Comparison of ENCODE assay signal across 28 cellular contexts in the genomic region with DNA sequence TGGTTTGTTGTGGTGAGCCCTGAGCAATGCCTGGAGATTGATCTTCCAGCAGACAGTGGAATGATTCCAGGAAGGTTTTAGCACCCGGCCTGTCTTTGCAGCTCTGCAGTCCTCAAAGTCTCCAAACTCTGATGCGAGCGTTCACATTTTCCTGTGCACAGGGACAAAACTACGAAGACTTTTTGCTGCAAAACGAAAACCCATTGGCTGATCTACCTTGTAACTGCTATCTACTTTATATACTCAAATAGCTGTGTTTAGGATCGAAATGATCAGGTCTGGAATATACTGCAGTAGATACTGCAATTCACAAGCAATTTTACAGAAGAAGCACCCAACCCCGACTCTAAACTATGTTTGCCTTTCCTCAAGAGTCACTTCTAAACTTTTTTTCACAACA. TPM values are rescaled to one million over a fixed set of nuclear protein-coding genes. Genes with fewer than 3 reads are reported as not detected.
DNase-seq lines count a peak whose midpoint lies in the region; ATAC-seq, FAIRE-seq and TF ChIP-seq lines count a peak whose summit lies in the region.
"Had no signal": no experiment of that assay in that cellular context is flagged by ENCODE, and none has a peak within 500 bp of the region (broad histone marks: within the 10 kb centered on the region; RNA-seq: fewer than 3 reads in every experiment).

No MANE protein-coding gene starts in this region.

- no peaks in the 10 kb centered on the region for H3K27me3 ChIP-seq in HepG2 (ENCODE audit: control insufficient read depth in 1 of 2, insufficient read depth in 2 of 2, low read length in 2 of 2)
- no peaks in the 10 kb centered on the region for H3K27me3 ChIP-seq in right lobe of liver
- no peaks in the 10 kb centered on the region for H3K27me3 ChIP-seq in adrenal gland
- H3K27me3 ChIP-seq: suprapubic skin had no signal

- no peaks in the 10 kb centered on the region for H3K79me2 ChIP-seq in HepG2 (ENCODE audit: insufficient read depth, low read length)

- TF ChIP-seq EP300 in HepG2 (IDR thresholded peaks at IDR 0.05; ENCODE audit: low read depth in 2 of 2, low read length in 2 of 2) (no peak), HepG2 (CRISPR knock-in tag; IDR thresholded peaks at IDR 0.05; ENCODE audit: borderline replicate concordance) (no peak)

- TF ChIP-seq CTCF in HepG2 (CRISPR knock-in tag; IDR thresholded peaks at IDR 0.05) (no peak), right lobe of liver (IDR thresholded peaks at IDR 0.05) (no peak), fibroblast of pulmonary artery (IDR thresholded peaks at IDR 0.05; ENCODE audit: low read length, missing control alignments) (no peak), adrenal gland (IDR thresholded peaks at IDR 0.05) (no peak)

- TF ChIP-seq POLR2A in HepG2 (IDR thresholded peaks at IDR 0.05; ENCODE audit: insufficient read depth in 1 of 2, low read depth in 2 of 2, low read length in 2 of 2) (no peak), right lobe of liver (IDR thresholded peaks at IDR 0.05) (no peak), adrenal gland (IDR thresholded peaks at IDR 0.05) (no peak)

- POLR2A ChIA-PET in HepG2 (lab: Yijun Ruan, JAX), result no interaction called here
- POLR2A ChIA-PET in activated CD4-positive, alpha-beta memory T cell treated with anti-CD3 and anti-CD28 coated beads for 36 hours (lab: Charles Lee), result no interaction called here

- no peak overlapping the region for H2AFZ ChIP-seq in HepG2 (ENCODE audit: low read length)

- H3K4me3 ChIP-seq in HepG2 (replicated peaks in 1 of 3; ENCODE audit: insufficient read depth in 1 of 3, low read depth in 2 of 3, low read length in 3 of 3), result no peak overlapping the region
- no peak overlapping the region for H3K4me3 ChIP-seq in right lobe of liver
- no peak overlapping the region for H3K4me3 ChIP-seq in fibroblast of pulmonary artery (replicated peaks; ENCODE audit: low read depth, low read length)
- no peak overlapping the region for H3K4me3 ChIP-seq in adrenal gland
- H3K4me3 ChIP-seq: suprapubic skin had no signal

- no peaks in the 10 kb centered on the region for H4K20me1 ChIP-seq in HepG2 (ENCODE audit: insufficient read depth, low read length)

- no peaks in the 10 kb centered on the region for H3K9me3 Mint-ChIP-seq in activated CD4-positive, alpha-beta memory T cell treated with anti-CD3 and anti-CD28 coated beads for 36 hours
- H3K9me3 Mint-ChIP-seq: activated T-cell treated with anti-CD3 and anti-CD28 coated beads, Interleukin-2, amount 50 U/mL, for 72 hours; CD4-positive, CD25-positive, alpha-beta regulatory T cell; naive thymus-derived CD8-positive, alpha-beta T cell; stimulated activated naive B cell treated with anti-CD40 and anti-IgM and Interleukin-4, amounts not matched to agents 10 μg/mL and 1 μg/mL and 100 μg/mL, for 72 hours had no signal

- CTCF ChIA-PET in HepG2 (lab: Yijun Ruan, JAX; ENCODE audit: low intra/inter-chr PET ratio, low total read pairs), result no interaction called here
- CTCF ChIA-PET in activated CD4-positive, alpha-beta memory T cell treated with anti-CD3 and anti-CD28 coated beads for 36 hours (lab: Charles Lee), result no interaction called here

- no peaks in the 10 kb centered on the region for H3K36me3 ChIP-seq in HepG2 (replicated peaks in 1 of 2; ENCODE audit: control insufficient read depth in 1 of 2, insufficient read depth in 2 of 2, low read length in 2 of 2)
- no peaks in the 10 kb centered on the region for H3K36me3 ChIP-seq in right lobe of liver
- no peaks in the 10 kb centered on the region for H3K36me3 ChIP-seq in adrenal gland (replicated peaks in 1 of 2)
- H3K36me3 ChIP-seq: suprapubic skin had no signal

- DNase-seq in HepG2 (ENCODE audit: low spot score), result no peak
- no peak for DNase-seq in right lobe of liver
- peak; percentile 8 for DNase-seq in fibroblast of pulmonary artery (ENCODE audit: low read depth)
- peak; percentile 11 for DNase-seq in posterior vena cava (ENCODE audit: low spot score)
- DNase-seq in left colon, result no peak
- no peak for DNase-seq in activated CD4-positive, alpha-beta memory T cell treated with anti-CD3 and anti-CD28 coated beads for 36 hours
- DNase-seq in activated CD8-positive, alpha-beta memory T cell treated with anti-CD3 and anti-CD28 coated beads, Interleukin-2, amount 50 U/mL, for 4 hours, result no peak
- DNase-seq in adrenal gland, result no peak
- DNase-seq: activated CD4-positive, alpha-beta T cell treated with anti-CD3 and anti-CD28 coated beads, Interleukin-2, amount 50 U/mL, for 4 hours; activated T-cell treated with anti-CD3 and anti-CD28 coated beads, Interleukin-2, amount 50 U/mL, for 72 hours; AML-193; CD4-positive, CD25-positive, alpha-beta regulatory T cell; HCEC 1CT; IMR-90; naive thymus-derived CD8-positive, alpha-beta T cell; NCI-H446; OCI-M1; stimulated activated naive B cell treated with anti-CD40 and anti-IgM and Interleukin-4, amounts not matched to agents 10 μg/mL and 1 μg/mL and 100 μg/mL, for 72 hours; T-helper 2 cell had no signal

- TF ChIP-seq RAD21 in HepG2 (CRISPR knock-in tag; IDR thresholded peaks at IDR 0.05), result no peak

- 43% methylated on average over 7 of the region's 7 CpGs for WGBS in HepG2 (ENCODE audit: low lambda C conversion rate)
- WGBS in right lobe of liver (ENCODE audit: insufficient coverage, low coverage, low lambda C conversion rate, missing lambda C conversion rate), result 49% methylated on average over 6 of the region's 7 CpGs
- WGBS in adrenal gland, 4 donors, result 56 to 63% (median 60%) methylated on average over 7 of the region's 7 CpGs

- H3K4me1 ChIP-seq in HepG2 (ENCODE audit: insufficient read depth, low read length) (peaks cover 65% of the 10 kb centered on the region), right lobe of liver (peaks cover 0 to 34% (median 11%) of the 10 kb centered on the region in 4 donors), adrenal gland (replicated peaks in 1 of 2) (no peaks in the 10 kb centered on the region)

- intact Hi-C loops in HepG2 (cut with micrococcal nuclease; ENCODE audit: unreplicated experiment), result no loop called here
- intact Hi-C loops in right lobe of liver (cut with DNase I), result no loop called here
- intact Hi-C loops in posterior vena cava (cut with DNase I), result no loop called here
- intact Hi-C loops in left colon (cut with DNase I, micrococcal nuclease), result no loop called here
- intact Hi-C loops in activated CD4-positive, alpha-beta memory T cell treated with anti-CD3 and anti-CD28 coated beads for 36 hours (cut with micrococcal nuclease), result no loop called here
- intact Hi-C loops in adrenal gland (cut with DNase I), result no loop called here

- H3K36me3 Mint-ChIP-seq in activated CD4-positive, alpha-beta memory T cell treated with anti-CD3 and anti-CD28 coated beads for 36 hours, result no peaks in the 10 kb centered on the region
- H3K36me3 Mint-ChIP-seq: CD4-positive, CD25-positive, alpha-beta regulatory T cell; naive thymus-derived CD8-positive, alpha-beta T cell; stimulated activated naive B cell treated with anti-CD40 and anti-IgM and Interleukin-4, amounts not matched to agents 10 μg/mL and 1 μg/mL and 100 μg/mL, for 72 hours had no signal

- H3K9me3 ChIP-seq in HepG2 (ENCODE audit: low read length) (no peaks in the 10 kb centered on the region), right lobe of liver (no peaks in the 10 kb centered on the region), adrenal gland (replicated peaks in 1 of 3) (no peaks in the 10 kb centered on the region)
- H3K9me3 ChIP-seq: suprapubic skin had no signal

- no peak overlapping the region for H3K27ac ChIP-seq in HepG2 (ENCODE audit: extremely low read length, insufficient read depth, low read length)
- H3K27ac ChIP-seq in right lobe of liver, result no peak overlapping the region
- H3K27ac ChIP-seq in adrenal gland, result no peak overlapping the region
- H3K27ac ChIP-seq: suprapubic skin had no signal

- H3K27ac Mint-ChIP-seq in activated CD4-positive, alpha-beta memory T cell treated with anti-CD3 and anti-CD28 coated beads for 36 hours, result no peak overlapping the region
- H3K27ac Mint-ChIP-seq: activated T-cell treated with anti-CD3 and anti-CD28 coated beads, Interleukin-2, amount 50 U/mL, for 72 hours; CD4-positive, CD25-positive, alpha-beta regulatory T cell; naive thymus-derived CD8-positive, alpha-beta T cell; stimulated activated naive B cell treated with anti-CD40 and anti-IgM and Interleukin-4, amounts not matched to agents 10 μg/mL and 1 μg/mL and 100 μg/mL, for 72 hours had no signal

- peaks cover 4% of the 10 kb centered on the region for H3K27me3 Mint-ChIP-seq in activated CD4-positive, alpha-beta memory T cell treated with anti-CD3 and anti-CD28 coated beads for 36 hours

- ATAC-seq in HepG2 (no peak), right lobe of liver (no peak), left colon (no peak)
- ATAC-seq: activated CD4-positive, CD25-positive, alpha-beta regulatory T cell treated with anti-CD3 and anti-CD28 coated beads, Interleukin-2, amount 50 U/mL, for 24 hours; activated T-cell treated with anti-CD3 and anti-CD28 coated beads, Interleukin-2, amount 50 U/mL, for 72 hours; naive thymus-derived CD8-positive, alpha-beta T cell; stimulated activated naive B cell treated with anti-CD40 and anti-IgM and Interleukin-4, amounts not matched to agents 10 μg/mL and 1 μg/mL and 100 μg/mL, for 72 hours had no signal

- H3K4me1 Mint-ChIP-seq in activated CD4-positive, alpha-beta memory T cell treated with anti-CD3 and anti-CD28 coated beads for 36 hours (ENCODE audit: low read depth), result no peaks in the 10 kb centered on the region
- H3K4me1 Mint-ChIP-seq: stimulated activated naive B cell treated with anti-CD40 and anti-IgM and Interleukin-4, amounts not matched to agents 10 μg/mL and 1 μg/mL and 100 μg/mL, for 72 hours had no signal

- BruUV-seq in HepG2 (replicated peaks; lab: Mats Ljungman, UMichigan), result no TSS peak

- no peak for FAIRE-seq in HepG2 (lab: Jason Lieb, UNC)
- FAIRE-seq: D721Med, islet of Langerhans, small intestine had no signal

- H3K4me2 ChIP-seq in HepG2 (ENCODE audit: low read depth, low read length), result 0 out of 2 replicates have a peak overlapping the region, but pooled peaks have one; percentile 8

- in situ Hi-C loops in HepG2 (cut with HindIII; ENCODE audit: extremely low pct_ligation_motif_present, low pct_unique_long_range_greater_than_20kb), result no loop called here

- H3K4me3 Mint-ChIP-seq in activated CD4-positive, alpha-beta memory T cell treated with anti-CD3 and anti-CD28 coated beads for 36 hours, result no peak overlapping the region
- H3K4me3 Mint-ChIP-seq: activated T-cell treated with anti-CD3 and anti-CD28 coated beads, Interleukin-2, amount 50 U/mL, for 72 hours; CD4-positive, CD25-positive, alpha-beta regulatory T cell; naive thymus-derived CD8-positive, alpha-beta T cell; stimulated activated naive B cell treated with anti-CD40 and anti-IgM and Interleukin-4, amounts not matched to agents 10 μg/mL and 1 μg/mL and 100 μg/mL, for 72 hours had no signal

- H3K9ac ChIP-seq in HepG2 (ENCODE audit: insufficient read depth, low read depth, low read length), result no peak overlapping the region

RNA-seq across cellular contexts. Expression of gene G6PC1, which starts 21.7 kb away (rescaled TPM):
- 0.56 and 1.7 TPM in 2 replicates for total RNA-seq in HepG2 (2016; rRNA removed; fragmentation: Illumina TruSeq; extraction: Trizol)
- total RNA-seq in HepG2 (2016; cell fraction: cytosol; rRNA removed; fragmentation: Illumina TruSeq; extraction: Trizol; ENCODE audit: low read depth), result 0.30 and 0.35 TPM in 2 replicates
- 0.91 and 1.3 TPM in 2 replicates for total RNA-seq in HepG2 (2016; cell fraction: insoluble cytoplasmic fraction; rRNA removed; fragmentation: Illumina TruSeq; extraction: Trizol)
- 0.71 and 1.1 TPM in 2 replicates for total RNA-seq in HepG2 (2016; cell fraction: membrane; rRNA removed; fragmentation: Illumina TruSeq; extraction: Trizol)
- 2.2 and 2.5 TPM in 2 replicates for total RNA-seq in HepG2 (2016; cell fraction: nucleus; rRNA removed; fragmentation: Illumina TruSeq; extraction: Trizol)
- 37.9 and 127 TPM in 2 replicates for polyA plus RNA-seq in HepG2 (2011; rRNA removed)
- 22.5 and 89.8 TPM in 2 replicates for polyA plus RNA-seq in HepG2 (2011; cell fraction: cytosol; rRNA removed)
- 18.2 and 57.3 TPM in 2 replicates for polyA plus RNA-seq in HepG2 (2011; cell fraction: nucleus; rRNA removed)
- 278 and 494 TPM in 2 replicates for polyA plus RNA-seq in HepG2 (2012)
- polyA plus RNA-seq in HepG2 (2016; cell fraction: cytosol; fragmentation: Illumina TruSeq; extraction: Trizol; ENCODE audit: low read depth), result 0.17 and 0.19 TPM in 2 replicates
- polyA plus RNA-seq in HepG2 (2016; cell fraction: insoluble cytoplasmic fraction; fragmentation: Illumina TruSeq; extraction: Trizol; ENCODE audit: low read depth), result 0.60 and 0.89 TPM in 2 replicates
- 0.27 and 0.36 TPM in 2 replicates for polyA plus RNA-seq in HepG2 (2016; cell fraction: membrane; fragmentation: Illumina TruSeq; extraction: Trizol; ENCODE audit: low read depth)
- 1.3 and 1.4 TPM in 2 replicates for polyA plus RNA-seq in HepG2 (2016; cell fraction: nucleus; fragmentation: Illumina TruSeq; extraction: Trizol; ENCODE audit: insufficient read depth, low read depth)
- 0.30 and 160 TPM in 2 replicates for polyA minus RNA-seq in HepG2 (2011; rRNA and poly(A)+ RNA removed; ENCODE audit: low replicate concordance)
- 49.4 and 178 TPM in 2 replicates for polyA minus RNA-seq in HepG2 (2011; cell fraction: cytosol; rRNA and poly(A)+ RNA removed)
- polyA minus RNA-seq in HepG2 (2011; cell fraction: nucleus; rRNA and poly(A)+ RNA removed), result 35.3 and 157 TPM in 2 replicates
- total RNA-seq in right lobe of liver, result 100 to 1,000 TPM in 5 of 6 experiments, 10 to 100 TPM in 1; 64.5 to 505 (median 185) TPM
- not detected for total RNA-seq in posterior vena cava
- under 1 TPM in 1 of 2 donors, not detected in 1; 0.50 TPM for total RNA-seq in left colon
- not detected for total RNA-seq in activated CD4-positive, alpha-beta memory T cell treated with anti-CD3 and anti-CD28 coated beads for 36 hours
- under 1 TPM in 3 of 8 donors, not detected in 5; 0.11 to 0.18 (median 0.18) TPM for total RNA-seq in adrenal gland
- polyA plus RNA-seq in adrenal gland, result under 1 TPM in 1 of 3 donors, not detected in 2; 0.09 TPM
- total RNA-seq: A673; activated T-cell treated with anti-CD3 and anti-CD28 coated beads, Interleukin-2, amount 50 U/mL, for 72 hours; CD4-positive, CD25-positive, alpha-beta regulatory T cell; fibroblast of lung; IMR-90; naive thymus-derived CD8-positive, alpha-beta T cell; omental fat pad; suprapubic skin; urinary bladder had no signal
- polyA plus RNA-seq: CD4-positive, CD25-positive, alpha-beta regulatory T cell; fibroblast of lung; IMR-90; naive thymus-derived CD8-positive, alpha-beta T cell had no signal

RNA-seq across cellular contexts. Expression of gene AARSD1, which starts 41.9 kb away (rescaled TPM):
- total RNA-seq in HepG2 (2016; rRNA removed; fragmentation: Illumina TruSeq; extraction: Trizol) (24.7 and 29.8 TPM in 2 replicates), right lobe of liver (10 to 100 TPM; 12.3 to 22.1 (median 17.9) TPM), posterior vena cava (10 to 100 TPM; 22.7 to 34.2 TPM), left colon (10 to 100 TPM; 17.6 to 24.1 TPM), adrenal gland (10 to 100 TPM; 16.4 to 42.6 (median 32.5) TPM)
- 9.4 and 10.6 TPM in 2 replicates for total RNA-seq in HepG2 (2016; cell fraction: cytosol; rRNA removed; fragmentation: Illumina TruSeq; extraction: Trizol; ENCODE audit: low read depth)
- 28.7 and 29.4 TPM in 2 replicates for total RNA-seq in HepG2 (2016; cell fraction: insoluble cytoplasmic fraction; rRNA removed; fragmentation: Illumina TruSeq; extraction: Trizol)
- 7.7 and 9.0 TPM in 2 replicates for total RNA-seq in HepG2 (2016; cell fraction: membrane; rRNA removed; fragmentation: Illumina TruSeq; extraction: Trizol)
- 21.2 and 23.9 TPM in 2 replicates for total RNA-seq in HepG2 (2016; cell fraction: nucleus; rRNA removed; fragmentation: Illumina TruSeq; extraction: Trizol)
- polyA plus RNA-seq in HepG2 (2011; rRNA removed) (25.6 and 29.3 TPM in 2 replicates), adrenal gland (100 to 1,000 TPM in 2 of 3 donors, 10 to 100 TPM in 1; 49.0 to 206 (median 121) TPM)
- polyA plus RNA-seq in HepG2 (2011; cell fraction: cytosol; rRNA removed), result 19.5 and 22.2 TPM in 2 replicates
- polyA plus RNA-seq in HepG2 (2011; cell fraction: nucleus; rRNA removed), result 47.0 and 47.5 TPM in 2 replicates
- 15.6 and 19.8 TPM in 2 replicates for polyA plus RNA-seq in HepG2 (2012)
- polyA plus RNA-seq in HepG2 (2016; cell fraction: cytosol; fragmentation: Illumina TruSeq; extraction: Trizol; ENCODE audit: low read depth), result 5.1 and 7.5 TPM in 2 replicates
- 27.4 and 31.1 TPM in 2 replicates for polyA plus RNA-seq in HepG2 (2016; cell fraction: insoluble cytoplasmic fraction; fragmentation: Illumina TruSeq; extraction: Trizol; ENCODE audit: low read depth)
- 6.9 and 8.4 TPM in 2 replicates for polyA plus RNA-seq in HepG2 (2016; cell fraction: membrane; fragmentation: Illumina TruSeq; extraction: Trizol; ENCODE audit: low read depth)
- 69.0 and 74.3 TPM in 2 replicates for polyA plus RNA-seq in HepG2 (2016; cell fraction: nucleus; fragmentation: Illumina TruSeq; extraction: Trizol; ENCODE audit: insufficient read depth, low read depth)
- 10.1 and 60.9 TPM in 2 replicates for polyA minus RNA-seq in HepG2 (2011; rRNA and poly(A)+ RNA removed; ENCODE audit: low replicate concordance)
- 3.8 and 6.1 TPM in 2 replicates for polyA minus RNA-seq in HepG2 (2011; cell fraction: cytosol; rRNA and poly(A)+ RNA removed)
- 25.8 and 45.0 TPM in 2 replicates for polyA minus RNA-seq in HepG2 (2011; cell fraction: nucleus; rRNA and poly(A)+ RNA removed)
- total RNA-seq in activated CD4-positive, alpha-beta memory T cell treated with anti-CD3 and anti-CD28 coated beads for 36 hours, result 10 to 100 TPM; 38.7 to 43.1 TPM

RNA-seq across cellular contexts. Expression of gene PTGES3L, which starts 57.5 kb away (rescaled TPM):
- 1.2 and 1.9 TPM in 2 replicates for total RNA-seq in HepG2 (2016; rRNA removed; fragmentation: Illumina TruSeq; extraction: Trizol)
- total RNA-seq in HepG2 (2016; cell fraction: cytosol; rRNA removed; fragmentation: Illumina TruSeq; extraction: Trizol; ENCODE audit: low read depth), result 0.62 and 1.0 TPM in 2 replicates
- total RNA-seq in HepG2 (2016; cell fraction: insoluble cytoplasmic fraction; rRNA removed; fragmentation: Illumina TruSeq; extraction: Trizol), result 1.6 and 2.6 TPM in 2 replicates
- 1.2 and 1.9 TPM in 2 replicates for total RNA-seq in HepG2 (2016; cell fraction: membrane; rRNA removed; fragmentation: Illumina TruSeq; extraction: Trizol)
- 1.1 and 2.0 TPM in 2 replicates for total RNA-seq in HepG2 (2016; cell fraction: nucleus; rRNA removed; fragmentation: Illumina TruSeq; extraction: Trizol)
- polyA plus RNA-seq in HepG2 (2011; rRNA removed), result 1.9 and 2.9 TPM in 2 replicates
- 1.4 and 1.6 TPM in 2 replicates for polyA plus RNA-seq in HepG2 (2011; cell fraction: cytosol; rRNA removed)
- 5.0 and 6.2 TPM in 2 replicates for polyA plus RNA-seq in HepG2 (2011; cell fraction: nucleus; rRNA removed)
- polyA plus RNA-seq in HepG2 (2012), result 0.51 and 0.63 TPM in 2 replicates
- 0.75 and 0.95 TPM in 2 replicates for polyA plus RNA-seq in HepG2 (2016; cell fraction: cytosol; fragmentation: Illumina TruSeq; extraction: Trizol; ENCODE audit: low read depth)
- 3.0 and 3.4 TPM in 2 replicates for polyA plus RNA-seq in HepG2 (2016; cell fraction: insoluble cytoplasmic fraction; fragmentation: Illumina TruSeq; extraction: Trizol; ENCODE audit: low read depth)
- polyA plus RNA-seq in HepG2 (2016; cell fraction: membrane; fragmentation: Illumina TruSeq; extraction: Trizol; ENCODE audit: low read depth), result 1.5 TPM in 2 replicates
- 4.8 and 5.2 TPM in 2 replicates for polyA plus RNA-seq in HepG2 (2016; cell fraction: nucleus; fragmentation: Illumina TruSeq; extraction: Trizol; ENCODE audit: insufficient read depth, low read depth)
- 3.2 and 8.2 TPM in 2 replicates for polyA minus RNA-seq in HepG2 (2011; rRNA and poly(A)+ RNA removed; ENCODE audit: low replicate concordance)
- 0.89 and 1.3 TPM in 2 replicates for polyA minus RNA-seq in HepG2 (2011; cell fraction: cytosol; rRNA and poly(A)+ RNA removed)
- polyA minus RNA-seq in HepG2 (2011; cell fraction: nucleus; rRNA and poly(A)+ RNA removed), result 8.2 and 11.1 TPM in 2 replicates
- total RNA-seq in right lobe of liver, result not detected
- 10 to 100 TPM in 1 of 2 donors, 1 to 10 TPM in 1; 9.9 to 11.2 TPM for total RNA-seq in posterior vena cava
- 1 to 10 TPM; 3.2 to 3.6 TPM for total RNA-seq in left colon
- under 1 TPM; 0.53 to 0.64 TPM for total RNA-seq in activated CD4-positive, alpha-beta memory T cell treated with anti-CD3 and anti-CD28 coated beads for 36 hours
- total RNA-seq in adrenal gland, result under 1 TPM in 2 of 8 donors, not detected in 6; 0.18 to 0.28 TPM
- under 1 TPM; 0.61 to 0.72 (median 0.62) TPM for polyA plus RNA-seq in adrenal gland
- polyA plus RNA-seq: CD4-positive, CD25-positive, alpha-beta regulatory T cell had no signal

RNA-seq across cellular contexts. Expression of gene RUNDC1, which starts 58.0 kb away (rescaled TPM):
- total RNA-seq in HepG2 (2016; rRNA removed; fragmentation: Illumina TruSeq; extraction: Trizol), result 9.4 and 10.3 TPM in 2 replicates
- total RNA-seq in HepG2 (2016; cell fraction: cytosol; rRNA removed; fragmentation: Illumina TruSeq; extraction: Trizol; ENCODE audit: low read depth), result 0.91 and 1.2 TPM in 2 replicates
- 8.5 and 10.4 TPM in 2 replicates for total RNA-seq in HepG2 (2016; cell fraction: insoluble cytoplasmic fraction; rRNA removed; fragmentation: Illumina TruSeq; extraction: Trizol)
- 4.6 and 5.0 TPM in 2 replicates for total RNA-seq in HepG2 (2016; cell fraction: membrane; rRNA removed; fragmentation: Illumina TruSeq; extraction: Trizol)
- 8.3 and 10.3 TPM in 2 replicates for total RNA-seq in HepG2 (2016; cell fraction: nucleus; rRNA removed; fragmentation: Illumina TruSeq; extraction: Trizol)
- 11.4 and 14.0 TPM in 2 replicates for polyA plus RNA-seq in HepG2 (2011; rRNA removed)
- 5.1 and 5.2 TPM in 2 replicates for polyA plus RNA-seq in HepG2 (2011; cell fraction: cytosol; rRNA removed)
- 16.7 and 21.1 TPM in 2 replicates for polyA plus RNA-seq in HepG2 (2011; cell fraction: nucleus; rRNA removed)
- polyA plus RNA-seq in HepG2 (2012), result 6.6 and 10.4 TPM in 2 replicates
- polyA plus RNA-seq in HepG2 (2016; cell fraction: cytosol; fragmentation: Illumina TruSeq; extraction: Trizol; ENCODE audit: low read depth), result 0.78 and 0.85 TPM in 2 replicates
- 7.7 and 8.6 TPM in 2 replicates for polyA plus RNA-seq in HepG2 (2016; cell fraction: insoluble cytoplasmic fraction; fragmentation: Illumina TruSeq; extraction: Trizol; ENCODE audit: low read depth)
- 2.0 and 2.1 TPM in 2 replicates for polyA plus RNA-seq in HepG2 (2016; cell fraction: membrane; fragmentation: Illumina TruSeq; extraction: Trizol; ENCODE audit: low read depth)
- 11.4 and 11.5 TPM in 2 replicates for polyA plus RNA-seq in HepG2 (2016; cell fraction: nucleus; fragmentation: Illumina TruSeq; extraction: Trizol; ENCODE audit: insufficient read depth, low read depth)
- polyA minus RNA-seq in HepG2 (2011; rRNA and poly(A)+ RNA removed; ENCODE audit: low replicate concordance), result 23.4 and 27.0 TPM in 2 replicates
- polyA minus RNA-seq in HepG2 (2011; cell fraction: cytosol; rRNA and poly(A)+ RNA removed), result 5.7 and 6.1 TPM in 2 replicates
- polyA minus RNA-seq in HepG2 (2011; cell fraction: nucleus; rRNA and poly(A)+ RNA removed), result 17.3 and 20.8 TPM in 2 replicates
- 1 to 10 TPM; 3.6 to 5.1 (median 4.6) TPM for total RNA-seq in right lobe of liver
- total RNA-seq in posterior vena cava, result 10 to 100 TPM; 10.6 to 14.1 TPM
- 10 to 100 TPM; 24.2 to 25.2 TPM for total RNA-seq in left colon
- total RNA-seq in activated CD4-positive, alpha-beta memory T cell treated with anti-CD3 and anti-CD28 coated beads for 36 hours, result 10 to 100 TPM in 1 of 2 experiments, 1 to 10 TPM in 1; 10.0 to 11.5 TPM
- total RNA-seq in adrenal gland, result 10 to 100 TPM; 15.0 to 29.7 (median 18.2) TPM
- polyA plus RNA-seq in adrenal gland, result 10 to 100 TPM in 2 of 3 donors, 1 to 10 TPM in 1; 7.6 to 20.6 (median 10.3) TPM

Comparison
In these comparisons a context has a peak if more than half of its experiments do, and no peak if none do; other contexts are left out.
1. RNA of gene G6PC1, which starts 21.7 kb away (total RNA-seq): 64.5 to 505 TPM in right lobe of liver; 0.30 to 2.5 TPM in HepG2, 0.50 TPM in left colon, not detected in posterior vena cava, not detected in activated CD4-positive, alpha-beta memory T cell treated with anti-CD3 and anti-CD28 coated beads for 36 hours and 0.11 to 0.18 TPM in adrenal gland; every median in the first group is over 10 times any median in the second.
2. DNase-seq: peak in fibroblast of pulmonary artery (single experiment) and posterior vena cava (single experiment); none in HepG2 (single experiment), right lobe of liver (0 of 3), left colon (0 of 2), activated CD4-positive, alpha-beta memory T cell treated with anti-CD3 and anti-CD28 coated beads for 36 hours (single experiment), activated CD8-positive, alpha-beta memory T cell treated with anti-CD3 and anti-CD28 coated beads, Interleukin-2, amount 50 U/mL, for 4 hours (single experiment) and adrenal gland (0 of 7).